Comparison of ENCODE assay signal across 1 cellular context in genomic region chr10:121485443-121486139, GRCh38.
TF ChIP-seq lines count a peak whose summit lies in the region.

No MANE protein-coding gene starts in this region.

TF ChIP-seq in WTC11, 78 proteins besides CTCF, POLR2A, EP300 and RAD21 (continued from another document):
- TF ChIP-seq ZNF512 (CRISPR knock-in tag; IDR thresholded peaks at IDR 0.05; ENCODE audit: borderline replicate concordance) (no peak), NFYB (CRISPR knock-in tag; conservative IDR thresholded peaks at IDR 0.05; ENCODE audit: low read depth) (no peak)
